37 cellular contexts compared by ENCODE assay signal in genomic region chr2:16301961-16302360, GRCh38.
"Had no signal": no experiment of that assay in that cellular context is flagged by ENCODE, and none has a peak within 500 bp of the region (broad histone marks: within the 10 kb centered on the region; RNA-seq: fewer than 3 reads in every experiment).

No MANE protein-coding gene starts in this region.

- H3K27me3 Mint-ChIP-seq: brain had no signal

- H3K4me1 ChIP-seq: adrenal gland, ascending aorta, body of pancreas, breast epithelium had no signal

- ATAC-seq: activated naive CD4-positive, alpha-beta T cell treated with anti-CD3 and anti-CD28 coated beads, Interleukin-2, amount 50 U/mL, for 72 hours; activated naive CD8-positive, alpha-beta T cell treated with anti-CD3 and anti-CD28 coated beads, Interleukin-2, amount 50 U/mL, for 24 hours; activated T-cell treated with anti-CD3 and anti-CD28 coated beads, Interleukin-2, amount 50 U/mL, for 4 hours; activated T-cell treated with anti-CD3 and anti-CD28 coated beads, Interleukin-2, amount 50 U/mL, for 72 hours; activated T-helper 17 cell treated with anti-CD3 and anti-CD28 coated beads, Interleukin-2, amount 50 U/mL, for 72 hours; body of pancreas had no signal

- H3K27ac ChIP-seq: adrenal gland, ascending aorta, body of pancreas, brain microvascular endothelial cell, breast epithelium, cardiac muscle cell had no signal

- H3K27ac Mint-ChIP-seq: activated naive CD4-positive, alpha-beta T cell treated with anti-CD3 and anti-CD28 coated beads for 36 hours; activated naive CD4-positive, alpha-beta T cell treated with anti-CD3 and anti-CD28 coated beads, Interleukin-2, amount 10 ng/mL, durations not matched to agents 7 days and 5 days; activated naive CD4-positive, alpha-beta T cell treated with anti-CD3 and anti-CD28 coated beads, Interleukin-2, amount 50 U/mL, for 24 hours; activated naive CD4-positive, alpha-beta T cell treated with anti-CD3 and anti-CD28 coated beads, Interleukin-2, amount 50 U/mL, for 72 hours; activated naive CD8-positive, alpha-beta T cell; activated naive CD8-positive, alpha-beta T cell treated with anti-CD3 and anti-CD28 coated beads for 36 hours; activated naive CD8-positive, alpha-beta T cell treated with anti-CD3 and anti-CD28 coated beads, Interleukin-2, amount 10 ng/mL, durations not matched to agents 7 days and 5 days; activated naive CD8-positive, alpha-beta T cell treated with anti-CD3 and anti-CD28 coated beads, Interleukin-2, amount 50 U/mL, for 24 hours; activated T-cell treated with anti-CD3 and anti-CD28 coated beads, Interleukin-2, amount 50 U/mL, for 24 hours; activated T-cell treated with anti-CD3 and anti-CD28 coated beads, Interleukin-2, amount 50 U/mL, for 72 hours; activated T-helper 1 cell treated with anti-CD3 and anti-CD28 coated beads, Interleukin-12 subunit alpha, Interleukin-12 subunit beta, Interleukin-2, Interleukin-4 antibody, amounts not matched to agents 30 ng/mL and 10 ng/mL and 1 ng/mL, durations not matched to agents 14 hours and 24 hours and 36 hours; activated T-helper 17 cell treated with anti-CD3 and anti-CD28 coated beads, Interleukin-2, amount 50 U/mL, for 72 hours; activated T-helper 2 cell treated with anti-CD3 and anti-CD28 coated beads, Interferon-gamma antibody, Interleukin-2, Interleukin-4, amounts not matched to agents 10 μg/mL and 5 μg/mL and 100 μg/mL, durations not matched to agents 14 hours and 24 hours and 36 hours had no signal

- H3K9me3 ChIP-seq: adrenal gland, body of pancreas had no signal

- DNase-seq: activated effector memory CD4-positive, alpha-beta T cell treated with anti-CD3 and anti-CD28 coated beads, Interleukin-2, amount 50 U/mL, for 16 hours; activated effector memory CD4-positive, alpha-beta T cell treated with Interleukin-2 at 50 U/mL for 16 hours; activated gamma-delta T cell; activated gamma-delta T cell treated with Interleukin-2 at 50 U/mL for 16 hours; activated naive CD4-positive, alpha-beta T cell; activated naive CD4-positive, alpha-beta T cell treated with anti-CD3 and anti-CD28 coated beads for 36 hours; activated naive CD4-positive, alpha-beta T cell treated with anti-CD3 and anti-CD28 coated beads, Interleukin-2, amount 10 ng/mL, durations not matched to agents 7 days and 5 days; activated naive CD4-positive, alpha-beta T cell treated with anti-CD3 and anti-CD28 coated beads, Interleukin-2, amount 50 U/mL, for 16 hours; activated naive CD4-positive, alpha-beta T cell treated with Interleukin-2 at 50 U/mL for 16 hours; activated naive CD8-positive, alpha-beta T cell treated with anti-CD3 and anti-CD28 coated beads for 36 hours; activated naive CD8-positive, alpha-beta T cell treated with anti-CD3 and anti-CD28 coated beads, Interleukin-2, amount 10 ng/mL, durations not matched to agents 7 days and 5 days; activated naive CD8-positive, alpha-beta T cell treated with anti-CD3 and anti-CD28 coated beads, Interleukin-2, amount 50 U/mL, for 24 hours; activated T-cell treated with anti-CD3 and anti-CD28 coated beads, Interleukin-2, amount 50 U/mL, for 24 hours; activated T-cell treated with anti-CD3 and anti-CD28 coated beads, Interleukin-2, amount 50 U/mL, for 4 hours; activated T-cell treated with anti-CD3 and anti-CD28 coated beads, Interleukin-2, amount 50 U/mL, for 48 hours; activated T-cell treated with anti-CD3 and anti-CD28 coated beads, Interleukin-2, amount 50 U/mL, for 72 hours; adrenal gland; amniotic stem cell; amygdala; anterior cingulate cortex; aorta; body of pancreas; brain microvascular endothelial cell; caudate nucleus; central memory CD4-positive, alpha-beta T cell; cerebellar nuclear complex had no signal

- H3K4me3 ChIP-seq: adrenal gland, ascending aorta, body of pancreas, cardiac muscle cell had no signal

- H3K9me3 Mint-ChIP-seq: activated naive CD4-positive, alpha-beta T cell treated with anti-CD3 and anti-CD28 coated beads for 36 hours; activated naive CD4-positive, alpha-beta T cell treated with anti-CD3 and anti-CD28 coated beads, Interleukin-2, amount 10 ng/mL, durations not matched to agents 7 days and 5 days; activated naive CD4-positive, alpha-beta T cell treated with anti-CD3 and anti-CD28 coated beads, Interleukin-2, amount 50 U/mL, for 24 hours; activated naive CD4-positive, alpha-beta T cell treated with anti-CD3 and anti-CD28 coated beads, Interleukin-2, amount 50 U/mL, for 72 hours; activated naive CD8-positive, alpha-beta T cell treated with anti-CD3 and anti-CD28 coated beads, Interleukin-2, amount 10 ng/mL, durations not matched to agents 7 days and 5 days; activated naive CD8-positive, alpha-beta T cell treated with anti-CD3 and anti-CD28 coated beads, Interleukin-2, amount 50 U/mL, for 24 hours; activated T-cell treated with anti-CD3 and anti-CD28 coated beads, Interleukin-2, amount 50 U/mL, for 4 hours; activated T-helper 1 cell treated with anti-CD3 and anti-CD28 coated beads, Interleukin-12 subunit alpha, Interleukin-12 subunit beta, Interleukin-2, Interleukin-4 antibody, amounts not matched to agents 30 ng/mL and 10 ng/mL and 1 ng/mL, durations not matched to agents 14 hours and 24 hours and 36 hours; activated T-helper 17 cell treated with anti-CD3 and anti-CD28 coated beads, Interleukin-2, amount 50 U/mL, for 72 hours; activated T-helper 2 cell treated with anti-CD3 and anti-CD28 coated beads, Interferon-gamma antibody, Interleukin-2, Interleukin-4, amounts not matched to agents 10 μg/mL and 5 μg/mL and 100 μg/mL, durations not matched to agents 14 hours and 24 hours and 36 hours had no signal

- H3K27me3 ChIP-seq: adrenal gland, ascending aorta, body of pancreas, brain microvascular endothelial cell, cardiac muscle cell had no signal

- H3K36me3 Mint-ChIP-seq: activated naive CD4-positive, alpha-beta T cell treated with anti-CD3 and anti-CD28 coated beads, Interleukin-2, amount 10 ng/mL, durations not matched to agents 7 days and 5 days; activated naive CD4-positive, alpha-beta T cell treated with anti-CD3 and anti-CD28 coated beads, Interleukin-2, amount 50 U/mL, for 24 hours; activated naive CD4-positive, alpha-beta T cell treated with anti-CD3 and anti-CD28 coated beads, Interleukin-2, amount 50 U/mL, for 72 hours; activated naive CD8-positive, alpha-beta T cell; activated naive CD8-positive, alpha-beta T cell treated with anti-CD3 and anti-CD28 coated beads for 36 hours; activated naive CD8-positive, alpha-beta T cell treated with anti-CD3 and anti-CD28 coated beads, Interleukin-2, amount 10 ng/mL, durations not matched to agents 7 days and 5 days; brain had no signal

- H3K36me3 ChIP-seq: adrenal gland, ascending aorta, brain microvascular endothelial cell, breast epithelium, cardiac muscle cell had no signal

- H3K4me3 Mint-ChIP-seq: activated naive CD4-positive, alpha-beta T cell treated with anti-CD3 and anti-CD28 coated beads for 36 hours; activated naive CD4-positive, alpha-beta T cell treated with anti-CD3 and anti-CD28 coated beads, Interleukin-2, amount 10 ng/mL, durations not matched to agents 7 days and 5 days; activated naive CD4-positive, alpha-beta T cell treated with anti-CD3 and anti-CD28 coated beads, Interleukin-2, amount 50 U/mL, for 24 hours; activated naive CD8-positive, alpha-beta T cell; activated naive CD8-positive, alpha-beta T cell treated with anti-CD3 and anti-CD28 coated beads for 36 hours; activated naive CD8-positive, alpha-beta T cell treated with anti-CD3 and anti-CD28 coated beads, Interleukin-2, amount 10 ng/mL, durations not matched to agents 7 days and 5 days; activated naive CD8-positive, alpha-beta T cell treated with anti-CD3 and anti-CD28 coated beads, Interleukin-2, amount 50 U/mL, for 24 hours; activated T-cell treated with anti-CD3 and anti-CD28 coated beads, Interleukin-2, amount 50 U/mL, for 24 hours; activated T-cell treated with anti-CD3 and anti-CD28 coated beads, Interleukin-2, amount 50 U/mL, for 4 hours; activated T-cell treated with anti-CD3 and anti-CD28 coated beads, Interleukin-2, amount 50 U/mL, for 72 hours; activated T-helper 1 cell treated with anti-CD3 and anti-CD28 coated beads, Interleukin-12 subunit alpha, Interleukin-12 subunit beta, Interleukin-2, Interleukin-4 antibody, amounts not matched to agents 30 ng/mL and 10 ng/mL and 1 ng/mL, durations not matched to agents 14 hours and 24 hours and 36 hours; activated T-helper 17 cell treated with anti-CD3 and anti-CD28 coated beads, Interleukin-2, amount 50 U/mL, for 72 hours; brain; central memory CD8-positive, alpha-beta T cell had no signal
